Comparison of ENCODE assay signal across 12 cellular contexts in the genomic region with DNA sequence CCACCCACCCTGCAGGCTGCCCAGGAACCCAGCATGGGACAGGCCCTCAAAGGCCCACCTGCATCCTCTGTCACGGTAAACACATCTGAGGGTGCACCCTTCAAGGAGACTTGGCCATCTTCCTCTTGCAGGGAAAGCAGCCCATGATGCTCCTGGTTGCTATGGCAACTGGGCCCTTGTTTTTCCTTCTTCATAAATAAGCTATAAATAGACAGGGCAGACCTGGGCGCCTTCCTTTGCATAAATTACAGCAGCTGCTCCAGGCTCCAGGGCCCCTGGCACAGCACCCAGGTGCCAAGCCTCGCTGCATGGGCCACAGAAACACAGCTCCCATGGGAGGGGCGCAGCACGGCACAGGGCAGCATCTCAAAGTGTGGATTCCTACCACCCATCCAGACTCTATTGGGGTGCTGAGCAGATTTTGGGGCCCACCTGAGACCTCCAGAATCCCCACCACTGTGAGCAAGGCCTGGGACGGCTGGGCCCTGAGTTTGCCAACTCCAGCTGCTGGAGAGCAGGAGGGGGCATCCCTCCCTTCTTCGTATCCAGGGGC. TPM values are rescaled to one million over a fixed set of nuclear protein-coding genes. Genes with fewer than 3 reads are reported as not detected.
DNase-seq lines count a peak whose midpoint lies in the region; ATAC-seq lines count a peak whose summit lies in the region.
"Had no signal": no experiment of that assay in that cellular context is flagged by ENCODE, and none has a peak within 500 bp of the region (broad histone marks: within the 10 kb centered on the region; RNA-seq: fewer than 3 reads in every experiment).

No MANE protein-coding gene starts in this region.

- DNase-seq in Jurkat, Clone E6-1 (ENCODE audit: low read depth, low spot score) = peak; percentile 40
- peak; percentile 83 for DNase-seq in NCI-H2081 treated with DMSO at 0.1 percent for 48 hours (lab: John Stamatoyannopoulos, UW)
- DNase-seq in occipital lobe (lab: John Stamatoyannopoulos, UW) = peak; percentile 48
- no peak for DNase-seq in UCSD-AML1 (lab: John Stamatoyannopoulos, UW; ENCODE audit: unreplicated experiment)
- DNase-seq in SKM-1 (lab: John Stamatoyannopoulos, UW; ENCODE audit: unreplicated experiment) = no peak
- DNase-seq: activated CD4-positive, CD25-positive, alpha-beta regulatory T cell; kidney; stimulated activated naive CD4-positive, alpha-beta T cell had no signal

- H3K4me3 ChIP-seq in Jurkat, Clone E6-1 (ENCODE audit: low read length) = no peak overlapping the region
- H3K4me3 ChIP-seq: cardiac muscle cell had no signal

- H3K27ac ChIP-seq in angular gyrus (ENCODE audit: low read depth, low read length) = peak overlapping the region; percentile 58
- H3K27ac ChIP-seq: cardiac muscle cell, neutrophil had no signal

- ATAC-seq in HG02678 (IDR thresholded peaks at IDR 0.05; ENCODE audit: unreplicated experiment) = no peak

RNA-seq across cellular contexts. Expression of gene PSMB7, which starts 5.8 kb away (rescaled TPM):
- 439 TPM for polyA plus RNA-seq in Jurkat, Clone E6-1 (2012; ENCODE audit: insufficient read depth, insufficient read length)
- total RNA-seq in occipital lobe = 145 TPM

RNA-seq across cellular contexts. Expression of gene ADGRD2, which starts 29.2 kb away (rescaled TPM):
- 1.8 TPM for polyA plus RNA-seq in Jurkat, Clone E6-1 (2012; ENCODE audit: insufficient read depth, insufficient read length)
- not detected for total RNA-seq in occipital lobe
- total RNA-seq: cardiac muscle cell, kidney had no signal
- polyA plus RNA-seq: cardiac muscle cell had no signal

Comparison
In these comparisons a context has a peak if more than half of its experiments do, and no peak if none do; other contexts are left out.
1. DNase-seq: peak in Jurkat, Clone E6-1 (single experiment), NCI-H2081 treated with DMSO at 0.1 percent for 48 hours (single experiment) and occipital lobe (single experiment); none in UCSD-AML1 (single experiment) and SKM-1 (single experiment).